ENCODE assay signal across 23 cellular contexts in the genomic region with DNA sequence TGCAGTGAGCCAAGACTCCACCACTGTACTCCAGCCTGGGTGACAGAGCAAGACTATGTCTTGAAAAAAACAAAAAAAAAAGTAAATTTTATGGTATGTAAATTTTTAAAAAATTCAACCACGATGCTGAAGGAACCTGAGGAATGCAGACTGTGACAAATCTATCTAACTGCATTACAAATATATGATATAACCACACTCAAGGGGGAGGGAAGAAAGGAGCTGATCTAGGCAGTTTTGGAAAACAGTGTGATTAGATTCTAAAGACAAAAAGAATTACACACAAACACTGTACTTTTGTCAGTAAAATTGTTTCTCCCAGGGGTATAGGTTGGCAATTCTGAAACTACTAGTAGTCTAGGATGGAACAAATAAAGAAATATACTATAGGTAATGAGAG. TPM values are rescaled to one million over a fixed set of nuclear protein-coding genes. Genes with fewer than 3 reads are reported as not detected.
DNase-seq lines count a peak whose midpoint lies in the region; ATAC-seq and TF ChIP-seq lines count a peak whose summit lies in the region.
"Had no signal": no experiment of that assay in that cellular context is flagged by ENCODE, and none has a peak within 500 bp of the region (broad histone marks: within the 10 kb centered on the region; RNA-seq: fewer than 3 reads in every experiment).

No MANE protein-coding gene starts in this region.

- H3K4me1 Mint-ChIP-seq in HFFc6 (ENCODE audit: low read depth) = peaks cover 14% of the 10 kb centered on the region
- H3K4me1 Mint-ChIP-seq: GM23338 had no signal

- ATAC-seq in foreskin keratinocyte = no peak
- ATAC-seq: GM23338, HCT116, T-cell had no signal

- no peaks in the 10 kb centered on the region for H3K4me1 ChIP-seq in foreskin keratinocyte
- H3K4me1 ChIP-seq: BLaER1 had no signal

- H3K36me3 Mint-ChIP-seq in HFFc6 (ENCODE audit: low read depth) = peaks cover 28% of the 10 kb centered on the region

- H3K4me3 ChIP-seq in AG10803 (ENCODE audit: low read length) = no peak overlapping the region
- H3K4me3 ChIP-seq: BLaER1, GM23338, MG63, PC-9 had no signal

- TF ChIP-seq CTCF in AG10803 (conservative IDR thresholded peaks at IDR 0.05; ENCODE audit: low read length) (no peak), HFFc6 (IDR thresholded peaks at IDR 0.05) (no peak), foreskin keratinocyte (conservative IDR thresholded peaks at IDR 0.05) (no peak)

- H3K27me3 Mint-ChIP-seq in HFFc6 (ENCODE audit: insufficient read depth) = no peaks in the 10 kb centered on the region
- H3K27me3 Mint-ChIP-seq: CD4-positive, alpha-beta T cell; T-cell had no signal

- no peaks in the 10 kb centered on the region for H3K27me3 ChIP-seq in foreskin keratinocyte
- H3K27me3 ChIP-seq: BLaER1, MG63 had no signal

- no peaks in the 10 kb centered on the region for H3K9me3 Mint-ChIP-seq in HFFc6
- H3K9me3 Mint-ChIP-seq: CD4-positive, alpha-beta T cell; GM23338; T-cell had no signal

- H3K4me3 Mint-ChIP-seq in HFFc6 = no peak overlapping the region
- H3K4me3 Mint-ChIP-seq: CD4-positive, alpha-beta T cell; GM23338; T-cell had no signal

- peak; percentile 40 for DNase-seq in AG10803 (ENCODE audit: low read depth)
- DNase-seq in HFFc6 = peak; percentile 13
- DNase-seq in astrocyte of the hippocampus (ENCODE audit: low read depth, low spot score) = peak; percentile 20
- peak; percentile 10 for DNase-seq in iris pigment epithelial cell (ENCODE audit: low read depth)
- DNase-seq in foreskin keratinocyte = no peak
- no peak for DNase-seq in NCI-H510A treated with DMSO at 0.1 percent for 48 hours (lab: John Stamatoyannopoulos, UW)
- DNase-seq in globus pallidus (ENCODE audit: low spot score) = no peak
- DNase-seq: CD4-positive, alpha-beta T cell; COR-L47; DMS79 treated with DMSO at 0.1 percent for 48 hours; Kasumi-1; MG63; NCI-H1417; NCI-H187; NCI-H510A; NCI-H748 treated with DMSO at 0.1 percent for 48 hours; PC-9; RPMI8226; SHP77 treated with DMSO at 0.1 percent for 48 hours; T-cell had no signal

- H3K27ac ChIP-seq in foreskin keratinocyte = no peak overlapping the region
- H3K27ac ChIP-seq: BLaER1, PC-9 had no signal

- H3K27ac Mint-ChIP-seq in HFFc6 = no peak overlapping the region
- H3K27ac Mint-ChIP-seq: CD4-positive, alpha-beta T cell; GM23338; T-cell had no signal

RNA-seq across cellular contexts. Expression of gene LARS1, which starts 17.0 kb away (rescaled TPM):
- 10 to 100 TPM; 78.2 to 93.3 (median 88.5) TPM for total RNA-seq in HFFc6 (2021; fragmentation: NEBNext Ultra II Directional; extraction: Animal tissue kit (Norgen Biotek cat#: 25700))
- total RNA-seq in foreskin keratinocyte = 103 and 111 TPM in 2 replicates
- polyA plus RNA-seq in foreskin keratinocyte = 48.8 and 50.4 TPM in 2 replicates

RNA-seq across cellular contexts. Expression of gene RBM27, which starts 37.9 kb away (rescaled TPM):
- 10 to 100 TPM; 14.4 to 19.2 (median 16.9) TPM for total RNA-seq in HFFc6 (2021; fragmentation: NEBNext Ultra II Directional; extraction: Animal tissue kit (Norgen Biotek cat#: 25700))
- total RNA-seq in foreskin keratinocyte = 24.9 and 25.4 TPM in 2 replicates
- polyA plus RNA-seq in foreskin keratinocyte = 4.6 and 5.7 TPM in 2 replicates

Comparison
In these comparisons a context has a peak if more than half of its experiments do, and no peak if none do; other contexts are left out.
1. DNase-seq: peak in AG10803 (single experiment), HFFc6 (single experiment), astrocyte of the hippocampus (single experiment) and iris pigment epithelial cell (single experiment); none in foreskin keratinocyte (0 of 2), NCI-H510A treated with DMSO at 0.1 percent for 48 hours (single experiment) and globus pallidus (single experiment).